In genomic region chr5:131170540-131171275, GRCh38 we compare ENCODE assay signal across 1 cellular context.
TF ChIP-seq lines count a peak whose summit lies in the region.

TSS of gene LYRM7 (plus strand) at chr5:131170944. CDS start at chr5:131171021, 77 bp downstream.

TF ChIP-seq in HepG2, 621 proteins besides CTCF, POLR2A, EP300 and RAD21 (continued from another document and continues in another):
- TF ChIP-seq LRRFIP1 (CRISPR knock-in tag; conservative IDR thresholded peaks at IDR 0.05) (no peak), ZNF607 (CRISPR knock-in tag; IDR thresholded peaks at IDR 0.05; ENCODE audit: borderline replicate concordance) (no peak), ZNF720 (CRISPR knock-in tag; IDR thresholded peaks at IDR 0.05) (no peak), CHCHD3 (CRISPR knock-in tag; IDR thresholded peaks at IDR 0.05) (no peak), ZNF362 (CRISPR knock-in tag; IDR thresholded peaks at IDR 0.05; ENCODE audit: borderline replicate concordance) (no peak; the same call in 1 of the 2 replicates), NR2F2 (IDR thresholded peaks at IDR 0.05; ENCODE audit: borderline replicate concordance, low read depth) (no peak), ZMAT3 (CRISPR knock-in tag; conservative IDR thresholded peaks at IDR 0.05) (peak; percentile 88), PBX3 (CRISPR knock-in tag; IDR thresholded peaks at IDR 0.05; ENCODE audit: borderline replicate concordance) (no peak), HES4 (CRISPR knock-in tag; IDR thresholded peaks at IDR 0.05; ENCODE audit: borderline replicate concordance) (no peak), SMAD1 (CRISPR knock-in tag; IDR thresholded peaks at IDR 0.05; ENCODE audit: borderline replicate concordance, low read depth) (no peak), ZNF20 (CRISPR knock-in tag; IDR thresholded peaks at IDR 0.05) (no peak), GATA4 (IDR thresholded peaks at IDR 0.05; ENCODE audit: borderline replicate concordance, low read depth) (0 out of 2 replicates have a peak, but pooled peaks have one; percentile 27), MEF2D (CRISPR knock-in tag; IDR thresholded peaks at IDR 0.05) (peak; percentile 42; the same call in 1 of the 2 replicates), ZNF275 (CRISPR knock-in tag; IDR thresholded peaks at IDR 0.05; ENCODE audit: borderline replicate concordance) (no peak), ZNF335 (CRISPR knock-in tag; IDR thresholded peaks at IDR 0.05) (no peak), ZEB1 (IDR thresholded peaks at IDR 0.05; ENCODE audit: insufficient replicate concordance, low read depth) (no peak), ZNF432 (CRISPR knock-in tag; IDR thresholded peaks at IDR 0.05; ENCODE audit: borderline replicate concordance) (no peak), ZNF251 (CRISPR knock-in tag; IDR thresholded peaks at IDR 0.05) (no peak), CC2D1A (CRISPR knock-in tag; IDR thresholded peaks at IDR 0.05) (no peak; the same call in 1 of the 2 replicates), ZBTB42 (CRISPR knock-in tag; IDR thresholded peaks at IDR 0.05) (no peak), BHLHE40 (IDR thresholded peaks at IDR 0.05; ENCODE audit: low read length) (peak; percentile 73), HOMEZ (CRISPR knock-in tag; IDR thresholded peaks at IDR 0.05; ENCODE audit: low read depth) (peak; percentile 62; the same call in 1 of the 2 replicates), CBX5 (CRISPR knock-in tag; IDR thresholded peaks at IDR 0.05; ENCODE audit: borderline replicate concordance) (peak; percentile 7; the same call in 1 of the 2 replicates), POGK (CRISPR knock-in tag; conservative IDR thresholded peaks at IDR 0.05) (no peak; the same call in 1 of the 2 replicates), CENPT (CRISPR knock-in tag; IDR thresholded peaks at IDR 0.05; ENCODE audit: low read depth) (no peak), ZNF367 (CRISPR knock-in tag; IDR thresholded peaks at IDR 0.05; ENCODE audit: borderline replicate concordance) (no peak), POLR2AphosphoS5 (IDR thresholded peaks at IDR 0.05; ENCODE audit: low read depth, low read length) (peak; percentile 86), ZFYVE20 (CRISPR knock-in tag; IDR thresholded peaks at IDR 0.05; ENCODE audit: borderline replicate concordance, low read depth) (no peak), SP5 (CRISPR knock-in tag; IDR thresholded peaks at IDR 0.05; ENCODE audit: borderline replicate concordance, low read depth) (peak; percentile 60; the same call in 1 of the 2 replicates), MAF1 (CRISPR knock-in tag; IDR thresholded peaks at IDR 0.05; ENCODE audit: borderline replicate concordance) (no peak), ZNF589 (CRISPR knock-in tag; conservative IDR thresholded peaks at IDR 0.05) (no peak), CBX2 (IDR thresholded peaks at IDR 0.05; ENCODE audit: low read depth, low read length) (no peak), CBX2 (CRISPR knock-in tag; IDR thresholded peaks at IDR 0.05; ENCODE audit: low read depth) (no peak), STAG1 (CRISPR knock-in tag; IDR thresholded peaks at IDR 0.05) (no peak), PRMT3 (CRISPR knock-in tag; IDR thresholded peaks at IDR 0.05; ENCODE audit: borderline replicate concordance, low read depth) (no peak), TAF15 (IDR thresholded peaks at IDR 0.05; ENCODE audit: low read depth, low read length, poor library complexity, severe bottlenecking) (no peak), GRHL1 (CRISPR knock-in tag; conservative IDR thresholded peaks at IDR 0.05) (no peak), ZNF614 (CRISPR knock-in tag; IDR thresholded peaks at IDR 0.05; ENCODE audit: borderline replicate concordance) (peak; percentile 75; the same call in 1 of the 2 replicates), ATAD3A (CRISPR knock-in tag; IDR thresholded peaks at IDR 0.05) (no peak)
- TF ChIP-seq, protein P1, sequence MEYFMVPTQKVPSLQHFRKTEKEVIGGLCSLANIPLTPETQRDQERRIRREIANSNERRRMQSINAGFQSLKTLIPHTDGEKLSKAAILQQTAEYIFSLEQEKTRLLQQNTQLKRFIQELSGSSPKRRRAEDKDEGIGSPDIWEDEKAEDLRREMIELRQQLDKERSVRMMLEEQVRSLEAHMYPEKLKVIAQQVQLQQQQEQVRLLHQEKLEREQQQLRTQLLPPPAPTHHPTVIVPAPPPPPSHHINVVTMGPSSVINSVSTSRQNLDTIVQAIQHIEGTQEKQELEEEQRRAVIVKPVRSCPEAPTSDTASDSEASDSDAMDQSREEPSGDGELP (IDR thresholded peaks at IDR 0.05; ENCODE audit: borderline replicate concordance, low read depth): peak; percentile 27; the same call in 1 of the 2 replicates
- TF ChIP-seq, protein P2, sequence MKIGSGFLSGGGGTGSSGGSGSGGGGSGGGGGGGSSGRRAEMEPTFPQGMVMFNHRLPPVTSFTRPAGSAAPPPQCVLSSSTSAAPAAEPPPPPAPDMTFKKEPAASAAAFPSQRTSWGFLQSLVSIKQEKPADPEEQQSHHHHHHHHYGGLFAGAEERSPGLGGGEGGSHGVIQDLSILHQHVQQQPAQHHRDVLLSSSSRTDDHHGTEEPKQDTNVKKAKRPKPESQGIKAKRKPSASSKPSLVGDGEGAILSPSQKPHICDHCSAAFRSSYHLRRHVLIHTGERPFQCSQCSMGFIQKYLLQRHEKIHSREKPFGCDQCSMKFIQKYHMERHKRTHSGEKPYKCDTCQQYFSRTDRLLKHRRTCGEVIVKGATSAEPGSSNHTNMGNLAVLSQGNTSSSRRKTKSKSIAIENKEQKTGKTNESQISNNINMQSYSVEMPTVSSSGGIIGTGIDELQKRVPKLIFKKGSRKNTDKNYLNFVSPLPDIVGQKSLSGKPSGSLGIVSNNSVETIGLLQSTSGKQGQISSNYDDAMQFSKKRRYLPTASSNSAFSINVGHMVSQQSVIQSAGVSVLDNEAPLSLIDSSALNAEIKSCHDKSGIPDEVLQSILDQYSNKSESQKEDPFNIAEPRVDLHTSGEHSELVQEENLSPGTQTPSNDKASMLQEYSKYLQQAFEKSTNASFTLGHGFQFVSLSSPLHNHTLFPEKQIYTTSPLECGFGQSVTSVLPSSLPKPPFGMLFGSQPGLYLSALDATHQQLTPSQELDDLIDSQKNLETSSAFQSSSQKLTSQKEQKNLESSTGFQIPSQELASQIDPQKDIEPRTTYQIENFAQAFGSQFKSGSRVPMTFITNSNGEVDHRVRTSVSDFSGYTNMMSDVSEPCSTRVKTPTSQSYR (CRISPR knock-in tag; IDR thresholded peaks at IDR 0.05; ENCODE audit: borderline replicate concordance): no peak
- TF ChIP-seq, protein P3, sequence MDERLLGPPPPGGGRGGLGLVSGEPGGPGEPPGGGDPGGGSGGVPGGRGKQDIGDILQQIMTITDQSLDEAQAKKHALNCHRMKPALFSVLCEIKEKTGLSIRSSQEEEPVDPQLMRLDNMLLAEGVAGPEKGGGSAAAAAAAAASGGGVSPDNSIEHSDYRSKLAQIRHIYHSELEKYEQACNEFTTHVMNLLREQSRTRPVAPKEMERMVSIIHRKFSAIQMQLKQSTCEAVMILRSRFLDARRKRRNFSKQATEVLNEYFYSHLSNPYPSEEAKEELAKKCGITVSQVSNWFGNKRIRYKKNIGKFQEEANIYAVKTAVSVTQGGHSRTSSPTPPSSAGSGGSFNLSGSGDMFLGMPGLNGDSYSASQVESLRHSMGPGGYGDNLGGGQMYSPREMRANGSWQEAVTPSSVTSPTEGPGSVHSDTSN (CRISPR knock-in tag; IDR thresholded peaks at IDR 0.05): no peak
- TF ChIP-seq, protein P4, sequence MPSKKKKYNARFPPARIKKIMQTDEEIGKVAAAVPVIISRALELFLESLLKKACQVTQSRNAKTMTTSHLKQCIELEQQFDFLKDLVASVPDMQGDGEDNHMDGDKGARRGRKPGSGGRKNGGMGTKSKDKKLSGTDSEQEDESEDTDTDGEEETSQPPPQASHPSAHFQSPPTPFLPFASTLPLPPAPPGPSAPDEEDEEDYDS (CRISPR knock-in tag; IDR thresholded peaks at IDR 0.05): peak; percentile 83
- TF ChIP-seq, protein P5, sequence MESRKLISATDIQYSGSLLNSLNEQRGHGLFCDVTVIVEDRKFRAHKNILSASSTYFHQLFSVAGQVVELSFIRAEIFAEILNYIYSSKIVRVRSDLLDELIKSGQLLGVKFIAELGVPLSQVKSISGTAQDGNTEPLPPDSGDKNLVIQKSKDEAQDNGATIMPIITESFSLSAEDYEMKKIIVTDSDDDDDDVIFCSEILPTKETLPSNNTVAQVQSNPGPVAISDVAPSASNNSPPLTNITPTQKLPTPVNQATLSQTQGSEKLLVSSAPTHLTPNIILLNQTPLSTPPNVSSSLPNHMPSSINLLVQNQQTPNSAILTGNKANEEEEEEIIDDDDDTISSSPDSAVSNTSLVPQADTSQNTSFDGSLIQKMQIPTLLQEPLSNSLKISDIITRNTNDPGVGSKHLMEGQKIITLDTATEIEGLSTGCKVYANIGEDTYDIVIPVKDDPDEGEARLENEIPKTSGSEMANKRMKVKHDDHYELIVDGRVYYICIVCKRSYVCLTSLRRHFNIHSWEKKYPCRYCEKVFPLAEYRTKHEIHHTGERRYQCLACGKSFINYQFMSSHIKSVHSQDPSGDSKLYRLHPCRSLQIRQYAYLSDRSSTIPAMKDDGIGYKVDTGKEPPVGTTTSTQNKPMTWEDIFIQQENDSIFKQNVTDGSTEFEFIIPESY (CRISPR knock-in tag; IDR thresholded peaks at IDR 0.05): no peak
